1 cellular context compared by ENCODE assay signal in the genomic region with DNA sequence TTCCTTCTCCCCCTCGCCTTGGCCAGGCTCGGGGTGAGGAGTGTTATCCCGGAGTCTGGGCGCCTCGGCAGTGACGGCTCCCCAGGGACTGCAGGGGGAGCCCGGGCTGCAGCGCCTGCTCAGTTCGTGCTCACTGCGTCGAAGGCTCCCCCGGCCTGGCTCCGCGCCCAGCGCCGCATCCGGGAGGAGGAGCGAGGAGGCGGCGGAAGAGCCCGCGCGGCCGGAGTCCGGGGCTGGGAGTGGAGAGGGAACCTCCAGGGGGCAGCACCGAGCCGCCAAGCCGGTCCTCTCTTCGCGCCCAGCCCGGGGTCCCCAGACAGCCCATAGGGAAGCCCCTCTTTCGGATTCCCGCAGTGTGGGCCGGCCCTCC.
TF ChIP-seq lines count a peak whose summit lies in the region.

No MANE protein-coding gene starts in this region.

TF ChIP-seq in K562, 482 proteins besides CTCF, POLR2A, EP300 and RAD21 (continued from another document and continues in another):
- TF ChIP-seq, protein P1, sequence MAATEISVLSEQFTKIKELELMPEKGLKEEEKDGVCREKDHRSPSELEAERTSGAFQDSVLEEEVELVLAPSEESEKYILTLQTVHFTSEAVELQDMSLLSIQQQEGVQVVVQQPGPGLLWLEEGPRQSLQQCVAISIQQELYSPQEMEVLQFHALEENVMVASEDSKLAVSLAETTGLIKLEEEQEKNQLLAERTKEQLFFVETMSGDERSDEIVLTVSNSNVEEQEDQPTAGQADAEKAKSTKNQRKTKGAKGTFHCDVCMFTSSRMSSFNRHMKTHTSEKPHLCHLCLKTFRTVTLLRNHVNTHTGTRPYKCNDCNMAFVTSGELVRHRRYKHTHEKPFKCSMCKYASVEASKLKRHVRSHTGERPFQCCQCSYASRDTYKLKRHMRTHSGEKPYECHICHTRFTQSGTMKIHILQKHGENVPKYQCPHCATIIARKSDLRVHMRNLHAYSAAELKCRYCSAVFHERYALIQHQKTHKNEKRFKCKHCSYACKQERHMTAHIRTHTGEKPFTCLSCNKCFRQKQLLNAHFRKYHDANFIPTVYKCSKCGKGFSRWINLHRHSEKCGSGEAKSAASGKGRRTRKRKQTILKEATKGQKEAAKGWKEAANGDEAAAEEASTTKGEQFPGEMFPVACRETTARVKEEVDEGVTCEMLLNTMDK (IDR thresholded peaks at IDR 0.05; ENCODE audit: borderline replicate concordance, insufficient read depth, low read depth, low read length, poor library complexity, severe bottlenecking): peak; percentile 86
- TF ChIP-seq L3MBTL2 (IDR thresholded peaks at IDR 0.05) (peak; percentile 83), ETV1 (tag; conservative IDR thresholded peaks at IDR 0.05; ENCODE audit: low read depth) (peak; percentile 96), ZNF717 (CRISPR knock-in tag; IDR thresholded peaks at IDR 0.05) (no peak), ZNF263 (CRISPR knock-in tag; IDR thresholded peaks at IDR 0.05; ENCODE audit: borderline replicate concordance) (peak; percentile 96), TBP (optimal IDR thresholded peaks at IDR 0.05; ENCODE audit: low read depth, low read length) (no peak), TEAD4 (IDR thresholded peaks at IDR 0.05; ENCODE audit: low read length) (no peak), TEAD4 (CRISPR knock-in tag; IDR thresholded peaks at IDR 0.05; ENCODE audit: borderline replicate concordance) (no peak), SUPT5H (IDR thresholded peaks at IDR 0.05) (peak; percentile 73; the same call in 1 of the 2 replicates), SMC3 (conservative IDR thresholded peaks at IDR 0.05; ENCODE audit: insufficient read depth, low read depth, low read length) (peak; percentile 39; the same call in 1 of the 2 replicates), ZNF507 (tag; conservative IDR thresholded peaks at IDR 0.05) (no peak), CBX1 (IDR thresholded peaks at IDR 0.05; ENCODE audit: low read depth) (peak; percentile 32; the same call in 1 of the 2 replicates), HDAC1 (IDR thresholded peaks at IDR 0.05) (no peak), SMARCA4 (IDR thresholded peaks at IDR 0.05) (no peak), ZNF41 (CRISPR knock-in tag; conservative IDR thresholded peaks at IDR 0.05) (no peak), BRD9 (IDR thresholded peaks at IDR 0.05; ENCODE audit: low read depth, partially characterized antibody) (no peak), ERF (CRISPR knock-in tag; IDR thresholded peaks at IDR 0.05) (no peak), GABPB1 (CRISPR knock-in tag; IDR thresholded peaks at IDR 0.05) (peak; percentile 87), COPS2 (conservative IDR thresholded peaks at IDR 0.05) (no peak), RCOR1 (IDR thresholded peaks at IDR 0.05; ENCODE audit: borderline replicate concordance in 1 of 2, low read depth in 2 of 2, low read length in 2 of 2) (peak in 1 of 2 experiments; percentile 78; a peak in 3 of 4 replicates), HMG20A (CRISPR knock-in tag; conservative IDR thresholded peaks at IDR 0.05) (no peak), HIVEP1 (CRISPR knock-in tag; IDR thresholded peaks at IDR 0.05) (no peak), FOSL1 (tag; conservative IDR thresholded peaks at IDR 0.05) (0 out of 2 replicates have a peak, but pooled peaks have one; percentile 42), FOXP1 (CRISPR knock-in tag; IDR thresholded peaks at IDR 0.05) (peak; percentile 44; the same call in 1 of the 2 replicates), E2F4 (CRISPR knock-in tag; IDR thresholded peaks at IDR 0.05; ENCODE audit: low read depth) (peak; percentile 80), TAF1 (IDR thresholded peaks at IDR 0.05; ENCODE audit: control insufficient read depth, extremely low read depth, insufficient read depth, low read length, severe bottlenecking) (no peak), ZNF766 (CRISPR knock-in tag; conservative IDR thresholded peaks at IDR 0.05) (peak; percentile 70), BRCA1 (IDR thresholded peaks at IDR 0.05) (no peak), BRCA1 (CRISPR knock-in tag; IDR thresholded peaks at IDR 0.05) (no peak), CXXC5 (CRISPR knock-in tag; IDR thresholded peaks at IDR 0.05) (peak; percentile 87), NCOA4 (IDR thresholded peaks at IDR 0.05; ENCODE audit: partially characterized antibody) (no peak), CC2D1A (IDR thresholded peaks at IDR 0.05) (no peak), VEZF1 (CRISPR knock-in tag; IDR thresholded peaks at IDR 0.05) (no peak; the same call in 1 of the 2 replicates), STAT5B (CRISPR knock-in tag; IDR thresholded peaks at IDR 0.05) (no peak), ZNF140 (CRISPR knock-in tag; IDR thresholded peaks at IDR 0.05) (no peak), FOXK2 (conservative IDR thresholded peaks at IDR 0.05 in 1 of 2, IDR thresholded peaks at IDR 0.05 in 1 of 2; ENCODE audit: low read depth in 2 of 2) (no peak), DIDO1 (tag; IDR thresholded peaks at IDR 0.05; ENCODE audit: low read depth) (no peak), HBP1 (CRISPR knock-in tag; IDR thresholded peaks at IDR 0.05) (no peak), NFIC (IDR thresholded peaks at IDR 0.05) (peak; percentile 99), PML (IDR thresholded peaks at IDR 0.05; ENCODE audit: low read length) (0 out of 2 replicates have a peak, but pooled peaks have one; percentile 2), U2AF1 (optimal IDR thresholded peaks at IDR 0.05; ENCODE audit: low read depth, low read length) (peak; percentile 35), MCM2 (IDR thresholded peaks at IDR 0.05; ENCODE audit: low read depth) (no peak), ZFX (CRISPR knock-in tag; IDR thresholded peaks at IDR 0.05) (no peak), MYC (IDR thresholded peaks at IDR 0.05; ENCODE audit: low read depth, low read length) (peak; percentile 72), MYC (CRISPR knock-in tag; IDR thresholded peaks at IDR 0.05; ENCODE audit: borderline replicate concordance, low read depth) (no peak), POLR2AphosphoS5 (IDR thresholded peaks at IDR 0.05; ENCODE audit: control insufficient read depth, insufficient read depth, low read depth, low read length) (peak; percentile 42; the same call in 1 of the 2 replicates), BRF1 (IDR thresholded peaks at IDR 0.05; ENCODE audit: borderline replicate concordance, extremely low read depth, insufficient read length) (no peak), ZNF561 (CRISPR knock-in tag; conservative IDR thresholded peaks at IDR 0.05) (no peak), SMAD4 (CRISPR knock-in tag; conservative IDR thresholded peaks at IDR 0.05) (peak; percentile 46; the same call in 1 of the 2 replicates), SOX6 (IDR thresholded peaks at IDR 0.05) (peak; percentile 54), AFF4 (CRISPR knock-in tag; IDR thresholded peaks at IDR 0.05) (peak; percentile 96), CTBP1 (IDR thresholded peaks at IDR 0.05; ENCODE audit: borderline replicate concordance) (peak; percentile 80; the same call in 1 of the 2 replicates), CHD2 (IDR thresholded peaks at IDR 0.05; ENCODE audit: low read depth, low read length) (0 out of 2 replicates have a peak, but pooled peaks have one; percentile 8)
- TF ChIP-seq, protein P2, sequence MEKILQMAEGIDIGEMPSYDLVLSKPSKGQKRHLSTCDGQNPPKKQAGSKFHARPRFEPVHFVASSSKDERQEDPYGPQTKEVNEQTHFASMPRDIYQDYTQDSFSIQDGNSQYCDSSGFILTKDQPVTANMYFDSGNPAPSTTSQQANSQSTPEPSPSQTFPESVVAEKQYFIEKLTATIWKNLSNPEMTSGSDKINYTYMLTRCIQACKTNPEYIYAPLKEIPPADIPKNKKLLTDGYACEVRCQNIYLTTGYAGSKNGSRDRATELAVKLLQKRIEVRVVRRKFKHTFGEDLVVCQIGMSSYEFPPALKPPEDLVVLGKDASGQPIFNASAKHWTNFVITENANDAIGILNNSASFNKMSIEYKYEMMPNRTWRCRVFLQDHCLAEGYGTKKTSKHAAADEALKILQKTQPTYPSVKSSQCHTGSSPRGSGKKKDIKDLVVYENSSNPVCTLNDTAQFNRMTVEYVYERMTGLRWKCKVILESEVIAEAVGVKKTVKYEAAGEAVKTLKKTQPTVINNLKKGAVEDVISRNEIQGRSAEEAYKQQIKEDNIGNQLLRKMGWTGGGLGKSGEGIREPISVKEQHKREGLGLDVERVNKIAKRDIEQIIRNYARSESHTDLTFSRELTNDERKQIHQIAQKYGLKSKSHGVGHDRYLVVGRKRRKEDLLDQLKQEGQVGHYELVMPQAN (IDR thresholded peaks at IDR 0.05; ENCODE audit: borderline replicate concordance): no peak
- TF ChIP-seq, protein P3, sequence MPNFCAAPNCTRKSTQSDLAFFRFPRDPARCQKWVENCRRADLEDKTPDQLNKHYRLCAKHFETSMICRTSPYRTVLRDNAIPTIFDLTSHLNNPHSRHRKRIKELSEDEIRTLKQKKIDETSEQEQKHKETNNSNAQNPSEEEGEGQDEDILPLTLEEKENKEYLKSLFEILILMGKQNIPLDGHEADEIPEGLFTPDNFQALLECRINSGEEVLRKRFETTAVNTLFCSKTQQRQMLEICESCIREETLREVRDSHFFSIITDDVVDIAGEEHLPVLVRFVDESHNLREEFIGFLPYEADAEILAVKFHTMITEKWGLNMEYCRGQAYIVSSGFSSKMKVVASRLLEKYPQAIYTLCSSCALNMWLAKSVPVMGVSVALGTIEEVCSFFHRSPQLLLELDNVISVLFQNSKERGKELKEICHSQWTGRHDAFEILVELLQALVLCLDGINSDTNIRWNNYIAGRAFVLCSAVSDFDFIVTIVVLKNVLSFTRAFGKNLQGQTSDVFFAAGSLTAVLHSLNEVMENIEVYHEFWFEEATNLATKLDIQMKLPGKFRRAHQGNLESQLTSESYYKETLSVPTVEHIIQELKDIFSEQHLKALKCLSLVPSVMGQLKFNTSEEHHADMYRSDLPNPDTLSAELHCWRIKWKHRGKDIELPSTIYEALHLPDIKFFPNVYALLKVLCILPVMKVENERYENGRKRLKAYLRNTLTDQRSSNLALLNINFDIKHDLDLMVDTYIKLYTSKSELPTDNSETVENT (CRISPR knock-in tag; IDR thresholded peaks at IDR 0.05): peak; percentile 69; the same call in 1 of the 2 replicates
- TF ChIP-seq, protein P4, sequence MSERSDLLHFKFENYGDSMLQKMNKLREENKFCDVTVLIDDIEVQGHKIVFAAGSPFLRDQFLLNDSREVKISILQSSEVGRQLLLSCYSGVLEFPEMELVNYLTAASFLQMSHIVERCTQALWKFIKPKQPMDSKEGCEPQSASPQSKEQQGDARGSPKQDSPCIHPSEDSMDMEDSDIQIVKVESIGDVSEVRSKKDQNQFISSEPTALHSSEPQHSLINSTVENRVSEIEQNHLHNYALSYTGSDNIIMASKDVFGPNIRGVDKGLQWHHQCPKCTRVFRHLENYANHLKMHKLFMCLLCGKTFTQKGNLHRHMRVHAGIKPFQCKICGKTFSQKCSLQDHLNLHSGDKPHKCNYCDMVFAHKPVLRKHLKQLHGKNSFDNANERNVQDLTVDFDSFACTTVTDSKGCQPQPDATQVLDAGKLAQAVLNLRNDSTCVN (CRISPR knock-in tag; IDR thresholded peaks at IDR 0.05): no peak
